7 cellular contexts compared by ENCODE assay signal in the genomic region with DNA sequence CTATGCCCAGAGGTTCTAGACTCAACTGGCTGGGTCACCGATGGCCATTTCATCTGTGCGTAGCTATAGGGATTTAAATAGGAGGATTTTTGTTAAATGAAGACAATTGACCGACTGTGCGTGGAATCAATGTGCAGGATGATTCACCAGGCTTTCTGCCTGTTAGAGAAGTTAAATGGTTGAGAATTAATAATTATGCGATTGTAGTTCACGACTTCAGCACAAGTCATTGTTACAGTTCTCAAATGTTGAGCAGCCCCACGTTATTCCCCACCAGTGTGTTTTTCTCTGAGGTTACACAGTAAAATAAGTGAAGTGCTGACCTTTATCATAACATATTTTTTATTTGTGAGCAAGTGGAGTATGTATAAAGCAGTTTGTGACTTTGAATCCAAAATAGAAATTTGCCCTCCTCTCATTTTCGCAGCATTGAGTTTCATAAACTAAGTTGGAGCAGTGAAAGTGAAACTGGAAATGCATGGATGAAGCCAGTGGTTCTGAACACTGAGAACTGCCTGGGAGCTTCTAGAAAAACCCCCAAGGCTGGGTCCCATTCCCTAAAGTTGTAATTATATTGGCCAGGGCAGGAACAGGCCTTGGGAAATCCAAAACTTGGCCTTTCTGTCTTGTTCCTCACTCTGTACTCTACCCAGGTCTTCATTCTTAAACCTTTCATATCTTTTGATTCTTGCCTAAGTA.
DNase-seq lines count a peak whose midpoint lies in the region; ATAC-seq and TF ChIP-seq lines count a peak whose summit lies in the region.

No MANE protein-coding gene starts in this region.

- no peak for TF ChIP-seq CTCF in Loucy (conservative IDR thresholded peaks at IDR 0.05; ENCODE audit: low read length)

- H3K79me2 ChIP-seq in Loucy (ENCODE audit: insufficient read depth, low read length) = peaks cover 100% of the 10 kb centered on the region

- H3K27me3 ChIP-seq in Loucy (ENCODE audit: insufficient read depth, low read length, poor library complexity, severe bottlenecking) = no peaks in the 10 kb centered on the region

- DNase-seq in germinal center (ENCODE audit: low spot score) (peak; percentile 40), HK-2 (ENCODE audit: unreplicated experiment) (no peak), NCI-H1105 treated with DMSO at 0.1 percent for 48 hours (lab: John Stamatoyannopoulos, UW) (no peak), SKM-1 (lab: John Stamatoyannopoulos, UW; ENCODE audit: unreplicated experiment) (no peak)
- DNase-seq in stimulated activated naive CD8-positive, alpha-beta T cell treated with anti-CD3 and anti-CD28 coated beads, Interleukin-15, amount 100 ng/mL, for 72 hours = no peak

- peak overlapping the region in 1 of 2 donors; percentile 50 for H3K27ac Mint-ChIP-seq in stimulated activated naive CD8-positive, alpha-beta T cell treated with anti-CD3 and anti-CD28 coated beads, Interleukin-15, amount 100 ng/mL, for 72 hours

- no peaks in the 10 kb centered on the region for H3K9me2 ChIP-seq in Loucy (replicated peaks; ENCODE audit: low read depth, low read length)

- H3K9me3 ChIP-seq in Loucy (ENCODE audit: insufficient read depth, low read depth, low read length) = no peaks in the 10 kb centered on the region

- H3K27me3 Mint-ChIP-seq in stimulated activated naive CD8-positive, alpha-beta T cell treated with anti-CD3 and anti-CD28 coated beads, Interleukin-15, amount 100 ng/mL, for 72 hours = no peaks in the 10 kb centered on the region

- H3K4me3 ChIP-seq in Loucy (ENCODE audit: low read length, poor library complexity, severe bottlenecking) = peak overlapping the region; percentile 43

- H3K9me3 Mint-ChIP-seq in stimulated activated naive CD8-positive, alpha-beta T cell treated with anti-CD3 and anti-CD28 coated beads, Interleukin-15, amount 100 ng/mL, for 72 hours = no peaks in the 10 kb centered on the region

- H3F3A ChIP-seq in Loucy (ENCODE audit: low read depth) = no peaks in the 10 kb centered on the region

- peak overlapping the region; percentile 65 for H3K4me2 ChIP-seq in Loucy (ENCODE audit: low read depth, low read length, poor library complexity, severe bottlenecking)

- H3K36me3 ChIP-seq in Loucy (ENCODE audit: insufficient read depth, low read length) = peaks cover 24% of the 10 kb centered on the region; the same call in 1 of the 2 replicates

- peak overlapping the region; percentile 64 for H3K9ac ChIP-seq in Loucy (ENCODE audit: low read depth, low read length, poor library complexity, severe bottlenecking)

- H2AFZ ChIP-seq in Loucy (ENCODE audit: low read length) = no peak overlapping the region

- peak overlapping the region in 1 of 2 donors; percentile 52 for H3K4me3 Mint-ChIP-seq in stimulated activated naive CD8-positive, alpha-beta T cell treated with anti-CD3 and anti-CD28 coated beads, Interleukin-15, amount 100 ng/mL, for 72 hours

- peaks cover 10% of the 10 kb centered on the region for H4K20me1 ChIP-seq in Loucy (ENCODE audit: insufficient read depth, low read length, poor library complexity, severe bottlenecking)

- H3K4me1 Mint-ChIP-seq in stimulated activated naive CD8-positive, alpha-beta T cell treated with anti-CD3 and anti-CD28 coated beads, Interleukin-15, amount 100 ng/mL, for 72 hours = peaks cover 68% of the 10 kb centered on the region

- H3K4me1 ChIP-seq in Loucy (ENCODE audit: insufficient read depth, low read length, poor library complexity, severe bottlenecking) = peaks cover 78% of the 10 kb centered on the region

- ATAC-seq in GM21515 (IDR thresholded peaks at IDR 0.05; ENCODE audit: unreplicated experiment) = peak; percentile 45
- ATAC-seq in stimulated activated naive CD8-positive, alpha-beta T cell treated with anti-CD3 and anti-CD28 coated beads, Interleukin-15, amount 100 ng/mL, for 72 hours = peak; percentile 57
